Comparison of ENCODE assay signal across 9 cellular contexts in the genomic region with DNA sequence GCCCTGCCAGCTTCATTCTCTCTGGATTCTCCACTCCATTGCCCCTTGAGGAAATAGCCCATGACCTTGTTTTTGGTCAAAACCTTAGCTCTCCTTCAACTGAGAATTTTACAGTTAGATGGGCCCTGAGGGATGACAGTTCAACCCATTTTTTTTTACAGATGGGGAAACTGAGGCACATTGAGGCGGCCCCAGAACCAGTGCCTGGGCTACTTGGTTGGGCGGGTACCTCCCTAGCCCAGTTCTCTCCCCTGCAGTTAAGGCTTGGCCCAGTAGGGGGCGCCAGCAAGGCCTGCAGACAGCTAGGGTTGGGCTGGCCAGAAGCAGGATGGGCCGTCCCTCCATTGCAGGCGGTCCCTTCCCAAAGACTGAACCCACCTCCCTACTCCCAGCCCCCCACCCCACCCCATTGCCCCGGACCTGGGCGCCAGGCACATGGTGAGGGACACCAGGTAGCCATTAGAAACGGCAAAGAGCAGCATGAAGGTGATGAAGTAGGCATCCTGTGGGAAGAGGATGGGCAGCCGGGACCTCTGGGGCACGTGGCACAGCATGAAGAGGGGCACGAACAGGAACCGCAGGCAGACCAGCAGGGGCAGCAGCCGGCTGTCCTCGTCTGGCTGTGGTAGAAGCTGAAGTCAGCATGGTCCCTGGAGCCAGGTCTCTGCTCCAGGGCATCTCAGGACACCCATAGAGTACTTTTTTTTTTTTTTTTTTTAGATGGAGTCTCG. TPM values are rescaled to one million over a fixed set of nuclear protein-coding genes. Genes with fewer than 3 reads are reported as not detected.
DNase-seq lines count a peak whose midpoint lies in the region; ATAC-seq and TF ChIP-seq lines count a peak whose summit lies in the region.
"Had no signal": no experiment of that assay in that cellular context is flagged by ENCODE, and none has a peak within 500 bp of the region (broad histone marks: within the 10 kb centered on the region; RNA-seq: fewer than 3 reads in every experiment).

No MANE protein-coding gene starts in this region.

- H3K27ac Mint-ChIP-seq in nephron progenitor cell = peak overlapping the region; percentile 59

- TF ChIP-seq CTCF in dorsolateral prefrontal cortex (IDR thresholded peaks at IDR 0.05 in 54 of 56, conservative IDR thresholded peaks at IDR 0.05 in 2 of 56; ENCODE audit: low read depth in 1 of 56, partially characterized antibody in 56 of 56) (peak in 52 of 56 donors; percentile 14 to 63 (median 46)), nephron progenitor cell (IDR thresholded peaks at IDR 0.05) (peak; percentile 74)

- no peaks in the 10 kb centered on the region for H3K27me3 ChIP-seq in dorsolateral prefrontal cortex

- ATAC-seq in HG03108 (IDR thresholded peaks at IDR 0.05; ENCODE audit: unreplicated experiment) (no peak), GM21825 (IDR thresholded peaks at IDR 0.05; ENCODE audit: unreplicated experiment) (no peak)

- H3K4me1 Mint-ChIP-seq in nephron progenitor cell = peaks cover 19% of the 10 kb centered on the region

- peak; percentile 58 for DNase-seq in COLO668 (lab: John Stamatoyannopoulos, UW; ENCODE audit: unreplicated experiment)
- peak; percentile 98 for DNase-seq in HuH-7.5 (ENCODE audit: low spot score)
- DNase-seq in activated CD4-positive, alpha-beta T cell treated with anti-CD3 and anti-CD28 coated beads for 4 hours = peak; percentile 44 to 70
- peak in 2 of 10 donors; percentile 23 to 27 for DNase-seq in dorsolateral prefrontal cortex
- DNase-seq in nephron progenitor cell = peak; percentile 74
- no peak for DNase-seq in DMS153 (lab: John Stamatoyannopoulos, UW)

- no peaks in the 10 kb centered on the region for H3K27me3 Mint-ChIP-seq in nephron progenitor cell (ENCODE audit: low read depth, poor library complexity)

- H3K36me3 Mint-ChIP-seq in nephron progenitor cell (ENCODE audit: low read depth) = peaks cover 23% of the 10 kb centered on the region

- intact Hi-C loops in dorsolateral prefrontal cortex (cut with DNase I) = no loop called here

- H3K27ac ChIP-seq in dorsolateral prefrontal cortex = no peak overlapping the region

- no peak overlapping the region for H3K4me3 ChIP-seq in dorsolateral prefrontal cortex

- no peak overlapping the region for H3K4me3 Mint-ChIP-seq in nephron progenitor cell

- H3K9me3 Mint-ChIP-seq in nephron progenitor cell = no peaks in the 10 kb centered on the region

RNA-seq across cellular contexts. Expression of a gene that starts 7.6 kb away (rescaled TPM):
- 10 to 100 TPM in 35 of 120 experiments, 1 to 10 TPM in 85; 5.3 to 16.6 (median 9.0) TPM for total RNA-seq in dorsolateral prefrontal cortex

RNA-seq across cellular contexts. Expression of a gene that starts 16.5 kb away (rescaled TPM):
- total RNA-seq in dorsolateral prefrontal cortex = 100 to 1,000 TPM; 105 to 293 (median 220) TPM

RNA-seq across cellular contexts. Expression of a gene that starts 19.1 kb away (rescaled TPM):
- total RNA-seq in dorsolateral prefrontal cortex = 10 to 100 TPM; 10.3 to 25.1 (median 16.2) TPM

RNA-seq across cellular contexts. Expression of a gene that starts 27.7 kb away (rescaled TPM):
- 10 to 100 TPM in 107 of 120 experiments, 1 to 10 TPM in 13; 4.0 to 30.0 (median 14.9) TPM for total RNA-seq in dorsolateral prefrontal cortex

RNA-seq across cellular contexts. Expression of a gene that starts 47.1 kb away (rescaled TPM):
- total RNA-seq in dorsolateral prefrontal cortex = 1 to 10 TPM in 105 of 120 experiments, under 1 TPM in 15; 0.45 to 6.5 (median 1.9) TPM
- total RNA-seq: M059J had no signal
